In genomic region chr6:28080631-28081485, GRCh38 we compare ENCODE assay signal across 1 cellular context.
TF ChIP-seq lines count a peak whose summit lies in the region.

No MANE protein-coding gene starts in this region.

TF ChIP-seq in HepG2, 621 proteins besides CTCF, POLR2A, EP300 and RAD21 (continued from another document and continues in another):
- TF ChIP-seq PAXIP1 (CRISPR knock-in tag; conservative IDR thresholded peaks at IDR 0.05) (peak; percentile 47), ZNF761 (CRISPR knock-in tag; conservative IDR thresholded peaks at IDR 0.05) (no peak), HNRNPH1 (optimal IDR thresholded peaks at IDR 0.05; ENCODE audit: low read depth, low read length) (no peak), NCOR1 (IDR thresholded peaks at IDR 0.05; ENCODE audit: borderline replicate concordance, low read length) (peak; percentile 76; the same call in 1 of the 2 replicates), SOX5 (CRISPR knock-in tag; IDR thresholded peaks at IDR 0.05; ENCODE audit: borderline replicate concordance) (peak; percentile 76), ZBTB25 (CRISPR knock-in tag; IDR thresholded peaks at IDR 0.05) (peak; percentile 95), ISX (CRISPR knock-in tag; conservative IDR thresholded peaks at IDR 0.05) (no peak), NR0B2 (CRISPR knock-in tag; IDR thresholded peaks at IDR 0.05) (peak; percentile 77), RBFOX2 (IDR thresholded peaks at IDR 0.05; ENCODE audit: low read depth, low read length) (no peak), POGK (CRISPR knock-in tag; conservative IDR thresholded peaks at IDR 0.05) (peak; percentile 88; the same call in 1 of the 2 replicates), THAP8 (CRISPR knock-in tag; IDR thresholded peaks at IDR 0.05; ENCODE audit: borderline replicate concordance) (peak; percentile 69; the same call in 1 of the 2 replicates), ZNF563 (CRISPR knock-in tag; IDR thresholded peaks at IDR 0.05) (no peak; the same call in 1 of the 2 replicates), HINFP (CRISPR knock-in tag; IDR thresholded peaks at IDR 0.05; ENCODE audit: low read depth) (0 out of 2 replicates have a peak, but pooled peaks have one; percentile 62), PLRG1 (conservative IDR thresholded peaks at IDR 0.05) (no peak), MIXL1 (CRISPR knock-in tag; IDR thresholded peaks at IDR 0.05) (peak; percentile 94), ZBTB10 (CRISPR knock-in tag; IDR thresholded peaks at IDR 0.05; ENCODE audit: borderline replicate concordance) (peak; percentile 72; the same call in 1 of the 2 replicates), ZNF547 (CRISPR knock-in tag; IDR thresholded peaks at IDR 0.05) (peak; percentile 86; the same call in 1 of the 2 replicates), CREB3 (CRISPR knock-in tag; IDR thresholded peaks at IDR 0.05) (peak; percentile 51; the same call in 1 of the 2 replicates), HOMEZ (CRISPR knock-in tag; IDR thresholded peaks at IDR 0.05; ENCODE audit: low read depth) (peak; percentile 80), TRAFD1 (CRISPR knock-in tag; IDR thresholded peaks at IDR 0.05; ENCODE audit: borderline replicate concordance) (peak; percentile 69; the same call in 1 of the 2 replicates), MTA3 (CRISPR knock-in tag; IDR thresholded peaks at IDR 0.05) (no peak), ZBED4 (CRISPR knock-in tag; IDR thresholded peaks at IDR 0.05; ENCODE audit: borderline replicate concordance) (no peak; the same call in 1 of the 2 replicates), HOXA7 (CRISPR knock-in tag; IDR thresholded peaks at IDR 0.05) (no peak), KAT7 (CRISPR knock-in tag; IDR thresholded peaks at IDR 0.05; ENCODE audit: borderline replicate concordance) (peak; percentile 93; the same call in 1 of the 2 replicates), XBP1 (CRISPR knock-in tag; IDR thresholded peaks at IDR 0.05) (peak; percentile 67; the same call in 1 of the 2 replicates), MAFK (conservative IDR thresholded peaks at IDR 0.05 in 1 of 2, IDR thresholded peaks at IDR 0.05 in 1 of 2; ENCODE audit: low read length in 2 of 2) (no peak), ELF3 (CRISPR knock-in tag; IDR thresholded peaks at IDR 0.05) (peak; percentile 81), U2AF2 (IDR thresholded peaks at IDR 0.05; ENCODE audit: low read depth, low read length) (0 out of 2 replicates have a peak, but pooled peaks have one; percentile 39), ZNF331 (CRISPR knock-in tag; IDR thresholded peaks at IDR 0.05) (peak; percentile 96), ZNF720 (CRISPR knock-in tag; IDR thresholded peaks at IDR 0.05) (0 out of 2 replicates have a peak, but pooled peaks have one; percentile 34)
